ENCODE assay signal across 9 cellular contexts in genomic region chr16:22232277-22233049, GRCh38. TPM values are rescaled to one million over a fixed set of nuclear protein-coding genes. Genes with fewer than 3 reads are reported as not detected.
DNase-seq lines count a peak whose midpoint lies in the region; ATAC-seq and TF ChIP-seq lines count a peak whose summit lies in the region.
"Had no signal": no experiment of that assay in that cellular context is flagged by ENCODE, and none has a peak within 500 bp of the region (broad histone marks: within the 10 kb centered on the region; RNA-seq: fewer than 3 reads in every experiment).

No MANE protein-coding gene starts in this region.

- no peaks in the 10 kb centered on the region for H3K9me3 Mint-ChIP-seq in activated CD4-positive, alpha-beta T cell treated with anti-CD3 and anti-CD28 coated beads for 36 hours (ENCODE audit: low read depth)
- no peaks in the 10 kb centered on the region for H3K9me3 Mint-ChIP-seq in activated CD4-positive, alpha-beta memory T cell treated with anti-CD3 and anti-CD28 coated beads, Interleukin-2, amount 10 ng/mL, durations not matched to agents 7 days and 5 days
- H3K9me3 Mint-ChIP-seq: naive B cell had no signal

- no peak for TF ChIP-seq EP300 in suprapubic skin (IDR thresholded peaks at IDR 0.05)

- ATAC-seq in activated CD4-positive, alpha-beta T cell treated with anti-CD3 and anti-CD28 coated beads for 36 hours: peak; percentile 100
- ATAC-seq in HG03378 (IDR thresholded peaks at IDR 0.05; ENCODE audit: unreplicated experiment) (no peak), sciatic nerve (no peak)

- no peaks in the 10 kb centered on the region for H3K27me3 Mint-ChIP-seq in activated CD4-positive, alpha-beta T cell treated with anti-CD3 and anti-CD28 coated beads for 36 hours
- H3K27me3 Mint-ChIP-seq in activated CD4-positive, alpha-beta memory T cell treated with anti-CD3 and anti-CD28 coated beads, Interleukin-2, amount 10 ng/mL, durations not matched to agents 7 days and 5 days: no peaks in the 10 kb centered on the region
- H3K27me3 Mint-ChIP-seq: naive B cell had no signal

- TF ChIP-seq POLR2A in suprapubic skin (IDR thresholded peaks at IDR 0.05): no peak

- TF ChIP-seq CTCF in suprapubic skin (IDR thresholded peaks at IDR 0.05): no peak

- CTCF ChIA-PET in activated CD4-positive, alpha-beta T cell treated with anti-CD3 and anti-CD28 coated beads for 36 hours (lab: Charles Lee): no interaction called here
- CTCF ChIA-PET in activated CD4-positive, alpha-beta memory T cell treated with anti-CD3 and anti-CD28 coated beads, Interleukin-2, amount 10 ng/mL, durations not matched to agents 7 days and 5 days (lab: Charles Lee): no interaction called here

- intact Hi-C loops in activated CD4-positive, alpha-beta T cell treated with anti-CD3 and anti-CD28 coated beads for 36 hours (cut with DNase I, micrococcal nuclease): loop anchor here in 1 of 2 experiments (1.0 to 2.0 kb wide), 2 partner anchors 26 to 64 kb away; partner anchors contain the start of genes EEF2K and POLR3E
- intact Hi-C loops in sciatic nerve (cut with DNase I): no loop called here

- H3K9me3 ChIP-seq in suprapubic skin: no peaks in the 10 kb centered on the region

- H3K4me1 ChIP-seq in suprapubic skin: peaks cover 47% of the 10 kb centered on the region

- POLR2A ChIA-PET in activated CD4-positive, alpha-beta T cell treated with anti-CD3 and anti-CD28 coated beads for 36 hours (lab: Charles Lee): no interaction called here
- POLR2A ChIA-PET in activated CD4-positive, alpha-beta memory T cell treated with anti-CD3 and anti-CD28 coated beads, Interleukin-2, amount 10 ng/mL, durations not matched to agents 7 days and 5 days (lab: Charles Lee): interaction anchor here (0.7 to 2.1 kb wide), 5 partner anchors 10 to 65 kb away, joined by 3 to 8 read pairs (median 3); no protein-coding TSS in a partner anchor

- H3K36me3 ChIP-seq in suprapubic skin: peaks cover 38% of the 10 kb centered on the region

- H3K27me3 ChIP-seq in suprapubic skin: no peaks in the 10 kb centered on the region

- WGBS in suprapubic skin: 47% methylated on average over 16 of the region's 16 CpGs

- no peak overlapping the region for H3K4me3 ChIP-seq in suprapubic skin

- H3K4me1 Mint-ChIP-seq in activated CD4-positive, alpha-beta T cell treated with anti-CD3 and anti-CD28 coated beads for 36 hours: peaks cover 11% of the 10 kb centered on the region
- H3K4me1 Mint-ChIP-seq in activated CD4-positive, alpha-beta memory T cell treated with anti-CD3 and anti-CD28 coated beads, Interleukin-2, amount 10 ng/mL, durations not matched to agents 7 days and 5 days: peaks cover 16% of the 10 kb centered on the region
- H3K4me1 Mint-ChIP-seq: naive B cell had no signal

- peaks cover 23% of the 10 kb centered on the region for H3K36me3 Mint-ChIP-seq in activated CD4-positive, alpha-beta T cell treated with anti-CD3 and anti-CD28 coated beads for 36 hours (ENCODE audit: low read depth)
- peaks cover 21% of the 10 kb centered on the region for H3K36me3 Mint-ChIP-seq in activated CD4-positive, alpha-beta memory T cell treated with anti-CD3 and anti-CD28 coated beads, Interleukin-2, amount 10 ng/mL, durations not matched to agents 7 days and 5 days (ENCODE audit: low read depth)
- H3K36me3 Mint-ChIP-seq: naive B cell had no signal

- DNase-seq in activated CD4-positive, alpha-beta T cell treated with anti-CD3 and anti-CD28 coated beads for 36 hours: peak; percentile 68
- no peak for DNase-seq in activated CD4-positive, alpha-beta T cell treated with anti-CD3 and anti-CD28 coated beads, Interleukin-2, amount 50 U/mL, for 1 hour
- peak; percentile 48 for DNase-seq in activated CD4-positive, alpha-beta memory T cell treated with anti-CD3 and anti-CD28 coated beads, Interleukin-2, amount 10 ng/mL, durations not matched to agents 7 days and 5 days
- peak; percentile 69 for DNase-seq in islet precursor cell
- DNase-seq in suprapubic skin (ENCODE audit: low spot score in 2 of 2): peak in 1 of 2 donors; percentile 78
- no peak for DNase-seq in hepatic stellate cell (ENCODE audit: low spot score)
- no peak for DNase-seq in sciatic nerve (ENCODE audit: low spot score)
- DNase-seq: naive B cell had no signal

- no peak overlapping the region for H3K4me3 Mint-ChIP-seq in activated CD4-positive, alpha-beta T cell treated with anti-CD3 and anti-CD28 coated beads for 36 hours
- H3K4me3 Mint-ChIP-seq in activated CD4-positive, alpha-beta memory T cell treated with anti-CD3 and anti-CD28 coated beads, Interleukin-2, amount 10 ng/mL, durations not matched to agents 7 days and 5 days: no peak overlapping the region
- H3K4me3 Mint-ChIP-seq: naive B cell had no signal

- H3K27ac Mint-ChIP-seq in activated CD4-positive, alpha-beta T cell treated with anti-CD3 and anti-CD28 coated beads for 36 hours: peak overlapping the region; percentile 51
- peak overlapping the region; percentile 21 for H3K27ac Mint-ChIP-seq in activated CD4-positive, alpha-beta memory T cell treated with anti-CD3 and anti-CD28 coated beads, Interleukin-2, amount 10 ng/mL, durations not matched to agents 7 days and 5 days

- peak overlapping the region; percentile 79 for H3K27ac ChIP-seq in suprapubic skin

RNA-seq across cellular contexts. Expression of gene EEF2K, which starts 26.4 kb away (rescaled TPM):
- 10 to 100 TPM; 23.9 to 28.3 TPM for total RNA-seq in activated CD4-positive, alpha-beta T cell treated with anti-CD3 and anti-CD28 coated beads for 36 hours
- 10 to 100 TPM; 22.1 to 24.8 TPM for total RNA-seq in activated CD4-positive, alpha-beta memory T cell treated with anti-CD3 and anti-CD28 coated beads, Interleukin-2, amount 10 ng/mL, durations not matched to agents 7 days and 5 days
- total RNA-seq in suprapubic skin (100 to 1,000 TPM in 1 of 4 donors, 10 to 100 TPM in 3; 50.9 to 194 (median 73.8) TPM), sciatic nerve (47.0 TPM)

Comparison
In these comparisons a context has a peak if more than half of its experiments do, and no peak if none do; other contexts are left out.
1. DNase-seq: peak in activated CD4-positive, alpha-beta T cell treated with anti-CD3 and anti-CD28 coated beads for 36 hours (single experiment), activated CD4-positive, alpha-beta memory T cell treated with anti-CD3 and anti-CD28 coated beads, Interleukin-2, amount 10 ng/mL, durations not matched to agents 7 days and 5 days (single experiment) and islet precursor cell (single experiment); none in activated CD4-positive, alpha-beta T cell treated with anti-CD3 and anti-CD28 coated beads, Interleukin-2, amount 50 U/mL, for 1 hour (single experiment), hepatic stellate cell (single experiment) and sciatic nerve (single experiment).